In genomic region chr19:50268046-50268445, GRCh38 we compare ENCODE assay signal across 19 cellular contexts.
"Had no signal": no experiment of that assay in that cellular context is flagged by ENCODE, and none has a peak within 500 bp of the region (broad histone marks: within the 10 kb centered on the region; RNA-seq: fewer than 3 reads in every experiment).

No MANE protein-coding gene starts in this region.

- H3K27ac ChIP-seq: ascending aorta, breast epithelium, right atrium auricular region, transverse colon, vagina had no signal

- ATAC-seq: activated CD4-positive, CD25-positive, alpha-beta regulatory T cell treated with anti-CD3 and anti-CD28 coated beads, Interleukin-2, amount 50 U/mL, for 24 hours; esophagus mucosa; left colon; natural killer cell treated with Interleukin-12 subunit alpha and Interleukin-12 subunit beta and Interleukin-15 and Interleukin-18, amount 100 ng/mL, for 72 hours; stimulated activated naive CD8-positive, alpha-beta T cell treated with anti-CD3 and anti-CD28 coated beads, Interleukin-15, Interleukin-2, amounts not matched to agents 100 U/mL and 50 U/mL, for 24 hours had no signal

- DNase-seq: activated CD4-positive, alpha-beta T cell treated with anti-CD3 and anti-CD28 coated beads, Interleukin-2, amount 50 U/mL, for 1 hour; activated CD8-positive, alpha-beta memory T cell treated with anti-CD3 and anti-CD28 coated beads for 24 hours; activated CD8-positive, alpha-beta memory T cell treated with anti-CD3 and anti-CD28 coated beads, Interleukin-2, amount 50 U/mL, for 48 hours; activated effector memory CD4-positive, alpha-beta T cell treated with anti-CD3 and anti-CD28 coated beads, Interleukin-2, amount 50 U/mL, for 16 hours; activated naive CD4-positive, alpha-beta T cell treated with anti-CD3 and anti-CD28 coated beads, Interleukin-2, amount 50 U/mL, for 16 hours; activated T-cell treated with anti-CD3 and anti-CD28 coated beads, Interleukin-2, amount 50 U/mL, for 48 hours; effector CD4-positive, alpha-beta T cell; left colon; stimulated activated naive CD8-positive, alpha-beta T cell treated with anti-CD3 and anti-CD28 coated beads, Interleukin-15, Interleukin-2, amounts not matched to agents 100 U/mL and 50 U/mL, for 24 hours; substantia nigra; T1000; transverse colon had no signal
